19 cellular contexts compared by ENCODE assay signal in genomic region chr6:16109659-16110300, GRCh38. TPM values are rescaled to one million over a fixed set of nuclear protein-coding genes. Genes with fewer than 3 reads are reported as not detected.
A peak's percentile ranks its signal among the peaks of the same experiment; 100 is the strongest.
DNase-seq lines count a peak whose midpoint lies in the region; ATAC-seq and TF ChIP-seq lines count a peak whose summit lies in the region.
"Had no signal": no experiment of that assay in that cellular context is flagged by ENCODE, and none has a peak within 500 bp of the region (broad histone marks: within the 10 kb centered on the region; RNA-seq: fewer than 3 reads in every experiment).

No MANE protein-coding gene starts in this region.

- H3K4me2 ChIP-seq in neural progenitor cell: no peak overlapping the region

- no peaks in the 10 kb centered on the region for H3K36me3 Mint-ChIP-seq in brain
- no peaks in the 10 kb centered on the region for H3K36me3 Mint-ChIP-seq in neural progenitor cell
- H3K36me3 Mint-ChIP-seq: CD4-positive, CD25-positive, alpha-beta regulatory T cell had no signal

- TF ChIP-seq CTCF in brain (conservative IDR thresholded peaks at IDR 0.05) (no peak), neural progenitor cell (IDR thresholded peaks at IDR 0.05) (no peak), uterus (IDR thresholded peaks at IDR 0.05) (no peak)

- H3K4me3 Mint-ChIP-seq in brain (peak overlapping the region in 1 of 5 experiments; percentile 12), neural progenitor cell (no peak overlapping the region)
- H3K4me3 Mint-ChIP-seq: CD4-positive, CD25-positive, alpha-beta regulatory T cell; T-helper 17 cell had no signal

- H4K20me1 ChIP-seq in neural progenitor cell (ENCODE audit: low read depth): no peaks in the 10 kb centered on the region

- intact Hi-C loops in uterus (cut with DNase I; ENCODE audit: low total_unique reads): no loop called here

- H3K27me3 ChIP-seq in neural progenitor cell (no peaks in the 10 kb centered on the region), uterus (no peaks in the 10 kb centered on the region)

- H3K27ac Mint-ChIP-seq in brain: peak overlapping the region in 3 of 5 experiments; percentile 75 to 90 (median 78)
- H3K27ac Mint-ChIP-seq in neural progenitor cell: peak overlapping the region; percentile 43
- H3K27ac Mint-ChIP-seq: CD4-positive, CD25-positive, alpha-beta regulatory T cell; T-helper 17 cell had no signal

- no peaks in the 10 kb centered on the region for H3F3A ChIP-seq in neural progenitor cell (ENCODE audit: low read depth)

- no peak overlapping the region for H3K27ac ChIP-seq in neural progenitor cell
- peak overlapping the region; percentile 57 to 62 for H3K27ac ChIP-seq in uterus

- H3K9me3 Mint-ChIP-seq in brain (peaks cover 0 to 3% (median 0%) of the 10 kb centered on the region in 5 experiments), neural progenitor cell (no peaks in the 10 kb centered on the region)

- H3K36me3 ChIP-seq in neural progenitor cell (no peaks in the 10 kb centered on the region), uterus (no peaks in the 10 kb centered on the region)

- DNase-seq in SIG-M5 treated with dmso at 0.1 percent for 504 hours (lab: John Stamatoyannopoulos, UW; ENCODE audit: unreplicated experiment) (peak; percentile 21), SIG-M5 (lab: John Stamatoyannopoulos, UW) (no peak), neural progenitor cell (ENCODE audit: low spot score) (no peak), uterus (no peak), GDM1 (lab: John Stamatoyannopoulos, UW) (no peak)
- DNase-seq: activated naive CD4-positive, alpha-beta T cell; CD4-positive, CD25-positive, alpha-beta regulatory T cell; head of caudate nucleus; NCI-H1930; NCI-H526; RPMI8226; stimulated activated CD4-positive, alpha-beta T cell treated with anti-CD3 and anti-CD28 coated beads, Interleukin-1b, Interleukin-23, amount 100 ng/mL, for 48 hours; T-helper 17 cell had no signal

- H2AFZ ChIP-seq in neural progenitor cell (replicated peaks): no peak overlapping the region

- H3K27me3 Mint-ChIP-seq in brain: peaks cover 4% of the 10 kb centered on the region
- H3K27me3 Mint-ChIP-seq in neural progenitor cell (ENCODE audit: insufficient read depth, low read depth): peaks cover 5% of the 10 kb centered on the region

- H3K79me2 ChIP-seq in neural progenitor cell (ENCODE audit: low read depth): no peaks in the 10 kb centered on the region

- no peak for TF ChIP-seq POLR2A in uterus (IDR thresholded peaks at IDR 0.05)

- H3K4me1 ChIP-seq in neural progenitor cell: no peaks in the 10 kb centered on the region
- H3K4me1 ChIP-seq in uterus: peaks cover 0 to 9% of the 10 kb centered on the region in 2 donors

- H3K9me3 ChIP-seq in neural progenitor cell (ENCODE audit: low read depth) (no peaks in the 10 kb centered on the region), uterus (no peaks in the 10 kb centered on the region)

- no peak overlapping the region for H3K9ac ChIP-seq in neural progenitor cell

- ATAC-seq in HG03108 (IDR thresholded peaks at IDR 0.05; ENCODE audit: unreplicated experiment): no peak
- ATAC-seq in GM19455 (IDR thresholded peaks at IDR 0.05; ENCODE audit: unreplicated experiment): no peak
- ATAC-seq: activated CD4-positive, CD25-positive, alpha-beta regulatory T cell treated with anti-CD3 and anti-CD28 coated beads, Interleukin-2, amount 50 U/mL, for 24 hours; esophagus mucosa; GM12878; T-helper 17 cell had no signal

- H3K4me1 Mint-ChIP-seq in brain: peaks cover 47% of the 10 kb centered on the region
- peaks cover 6% of the 10 kb centered on the region for H3K4me1 Mint-ChIP-seq in neural progenitor cell
- H3K4me1 Mint-ChIP-seq: CD4-positive, CD25-positive, alpha-beta regulatory T cell; T-helper 17 cell had no signal

- H3K4me3 ChIP-seq in neural progenitor cell (no peak overlapping the region), uterus (no peak overlapping the region)
- H3K4me3 ChIP-seq: GM12878 had no signal

RNA-seq across cellular contexts. Expression of gene MYLIP, which starts 19.1 kb away (rescaled TPM):
- 9.8 TPM for polyA plus RNA-seq in brain (ENCODE audit: insufficient read depth, low read depth, low replicate concordance)
- 8.0 and 8.2 TPM in 2 replicates for total RNA-seq in neural progenitor cell (ENCODE audit: low replicate concordance)
- 10 to 100 TPM; 11.5 to 79.2 (median 58.7) TPM for total RNA-seq in uterus
